ENCODE assay signal across 30 cellular contexts in the genomic region with DNA sequence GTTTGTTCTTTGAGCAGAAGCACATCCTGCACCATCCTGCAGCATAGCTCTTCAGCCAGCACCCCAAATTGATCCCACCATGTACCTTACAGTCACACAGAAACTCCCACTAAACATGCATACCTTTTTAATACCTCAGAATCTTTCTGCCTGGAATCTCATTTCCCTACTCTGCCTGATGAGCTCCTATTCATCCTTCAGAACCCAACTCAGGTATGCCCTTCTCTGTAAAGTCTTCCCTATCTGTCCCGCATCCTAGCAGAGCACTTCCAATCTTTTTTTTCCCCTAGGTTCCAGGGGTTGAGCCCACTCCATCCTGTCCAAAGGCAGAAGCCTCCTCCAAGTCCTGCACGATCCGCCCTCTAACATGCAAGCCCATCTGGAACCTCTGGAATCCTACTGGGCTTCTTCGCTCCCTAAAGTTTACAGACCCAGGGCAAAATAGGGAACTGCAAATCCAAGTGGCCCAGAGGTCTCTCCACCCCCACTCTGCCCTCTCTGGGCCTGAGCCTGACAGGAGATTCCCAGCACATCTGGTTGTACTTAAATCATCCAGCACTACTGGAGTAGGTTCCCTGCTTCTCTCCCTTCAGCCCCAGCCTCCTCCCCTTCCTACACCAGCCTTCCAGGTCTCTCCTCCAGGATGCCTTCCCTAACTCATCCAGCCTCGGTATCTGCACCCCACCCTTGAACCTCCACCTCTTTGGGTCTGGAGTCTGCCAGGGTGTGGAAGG. TPM values are rescaled to one million over a fixed set of nuclear protein-coding genes. Genes with fewer than 3 reads are reported as not detected.
DNase-seq lines count a peak whose midpoint lies in the region; ATAC-seq, FAIRE-seq and TF ChIP-seq lines count a peak whose summit lies in the region.
"Had no signal": no experiment of that assay in that cellular context is flagged by ENCODE, and none has a peak within 500 bp of the region (broad histone marks: within the 10 kb centered on the region; RNA-seq: fewer than 3 reads in every experiment).

No MANE protein-coding gene starts in this region.

- no peaks in the 10 kb centered on the region for H3K36me3 ChIP-seq in bronchial epithelial cell (ENCODE audit: control insufficient read depth, insufficient read depth, low read length)
- H3K36me3 ChIP-seq: esophagus muscularis mucosa had no signal

- intact Hi-C loops in Calu3 (cut with micrococcal nuclease; ENCODE audit: unreplicated experiment) = no loop called here

- FAIRE-seq in bronchial epithelial cell (lab: Jason Lieb, UNC) = peak; percentile 18

- no peak for ATAC-seq in HG02588 (IDR thresholded peaks at IDR 0.05; ENCODE audit: unreplicated experiment)
- ATAC-seq: activated CD4-positive, CD25-positive, alpha-beta regulatory T cell treated with anti-CD3 and anti-CD28 coated beads, Interleukin-2, amount 50 U/mL, for 24 hours; activated CD8-positive, alpha-beta T cell treated with anti-CD3 and anti-CD28 coated beads, Interleukin-2, amount 10 ng/mL, durations not matched to agents 7 days and 5 days; activated naive CD8-positive, alpha-beta T cell treated with anti-CD3 and anti-CD28 coated beads, Interleukin-2, amount 50 U/mL, for 24 hours; effector memory CD8-positive, alpha-beta T cell; left colon; Panc1; stimulated activated effector memory CD8-positive, alpha-beta T cell treated with anti-CD3 and anti-CD28 coated beads, Interleukin-12 subunit alpha, Interleukin-12 subunit beta, amount 100 ng/mL, for 72 hours; T-cell had no signal

- H3K4me3 ChIP-seq in bronchial epithelial cell (ENCODE audit: low read depth, low read length) = no peak overlapping the region
- H3K4me3 ChIP-seq: esophagus muscularis mucosa, smooth muscle cell, testis had no signal

- peak; percentile 39 for DNase-seq in AG09319 (ENCODE audit: extremely low read depth, low read depth)
- peak; percentile 20 for DNase-seq in GM04504 (ENCODE audit: low read depth)
- no peak for DNase-seq in bronchial epithelial cell (ENCODE audit: low read depth)
- DNase-seq in islet precursor cell = peak; percentile 66
- no peak for DNase-seq in DMS53 treated with DMSO at 0.1 percent for 48 hours (lab: John Stamatoyannopoulos, UW; ENCODE audit: unreplicated experiment)
- no peak for DNase-seq in Calu3
- DNase-seq in UCSD-AML1 (lab: John Stamatoyannopoulos, UW; ENCODE audit: unreplicated experiment) = no peak
- DNase-seq: activated CD8-positive, alpha-beta T cell treated with anti-CD3 and anti-CD28 coated beads, Interleukin-2, amount 10 ng/mL, durations not matched to agents 7 days and 5 days; activated effector memory CD4-positive, alpha-beta T cell treated with anti-CD3 and anti-CD28 coated beads, Interleukin-2, amount 50 U/mL, for 16 hours; activated naive CD8-positive, alpha-beta T cell treated with anti-CD3 and anti-CD28 coated beads, Interleukin-2, amount 50 U/mL, for 24 hours; activated T-cell treated with anti-CD3 and anti-CD28 coated beads for 4 hours; C1 segment of cervical spinal cord; effector memory CD8-positive, alpha-beta T cell; Kasumi-1; left colon; NCI-H524; stimulated activated CD4-positive, alpha-beta T cell treated with anti-CD3 and anti-CD28 coated beads, Interleukin-2, amount 100 ng/mL, for 48 hours; T-cell; testis had no signal

- H3K27me3 Mint-ChIP-seq in Calu3 (ENCODE audit: unreplicated experiment) = peaks cover 73% of the 10 kb centered on the region

- H3K36me3 Mint-ChIP-seq in Calu3 (ENCODE audit: insufficient read depth, unreplicated experiment) = no peaks in the 10 kb centered on the region
- H3K36me3 Mint-ChIP-seq: brain; memory B cell; stimulated activated effector memory CD8-positive, alpha-beta T cell treated with anti-CD3 and anti-CD28 coated beads, Interleukin-12 subunit alpha, Interleukin-12 subunit beta, amount 100 ng/mL, for 72 hours; T-cell had no signal

- CTCF ChIA-PET in Calu3 (lab: Charles Lee) = interaction anchor here (1.2 kb wide), 1 partner anchor 28 kb away, joined by 4 read pairs; no protein-coding TSS in a partner anchor

- H3K4me3 Mint-ChIP-seq in Calu3 (ENCODE audit: low read depth, unreplicated experiment) = no peak overlapping the region
- H3K4me3 Mint-ChIP-seq: activated CD8-positive, alpha-beta T cell treated with anti-CD3 and anti-CD28 coated beads, Interleukin-2, amount 10 ng/mL, durations not matched to agents 7 days and 5 days; activated naive CD8-positive, alpha-beta T cell treated with anti-CD3 and anti-CD28 coated beads, Interleukin-2, amount 50 U/mL, for 24 hours; effector memory CD8-positive, alpha-beta T cell; memory B cell; stimulated activated effector memory CD8-positive, alpha-beta T cell treated with anti-CD3 and anti-CD28 coated beads, Interleukin-12 subunit alpha, Interleukin-12 subunit beta, amount 100 ng/mL, for 72 hours; T-cell had no signal

- H3K4me1 Mint-ChIP-seq in Calu3 (ENCODE audit: low read depth, unreplicated experiment) = no peaks in the 10 kb centered on the region

- TF ChIP-seq CTCF in AG09319 (IDR thresholded peaks at IDR 0.05; ENCODE audit: low read depth, low read length) (no peak), bronchial epithelial cell (IDR thresholded peaks at IDR 0.05; ENCODE audit: insufficient read depth, low read length, severe bottlenecking) (no peak), Calu3 (IDR thresholded peaks at IDR 0.05; ENCODE audit: unreplicated experiment) (no peak)

- H3K27ac Mint-ChIP-seq in Calu3 (ENCODE audit: unreplicated experiment) = no peak overlapping the region
- H3K27ac Mint-ChIP-seq: activated CD8-positive, alpha-beta T cell treated with anti-CD3 and anti-CD28 coated beads, Interleukin-2, amount 10 ng/mL, durations not matched to agents 7 days and 5 days; activated naive CD8-positive, alpha-beta T cell treated with anti-CD3 and anti-CD28 coated beads, Interleukin-2, amount 50 U/mL, for 24 hours; effector memory CD8-positive, alpha-beta T cell; memory B cell; stimulated activated effector memory CD8-positive, alpha-beta T cell treated with anti-CD3 and anti-CD28 coated beads, Interleukin-12 subunit alpha, Interleukin-12 subunit beta, amount 100 ng/mL, for 72 hours had no signal

- no TSS peak for BruUV-seq in Calu3 (replicated peaks; lab: Mats Ljungman, UMichigan)

- no peaks in the 10 kb centered on the region for H3K9me3 Mint-ChIP-seq in Calu3 (ENCODE audit: low read depth, unreplicated experiment)
- H3K9me3 Mint-ChIP-seq: activated naive CD8-positive, alpha-beta T cell treated with anti-CD3 and anti-CD28 coated beads, Interleukin-2, amount 50 U/mL, for 24 hours; effector memory CD8-positive, alpha-beta T cell; memory B cell; stimulated activated effector memory CD8-positive, alpha-beta T cell treated with anti-CD3 and anti-CD28 coated beads, Interleukin-12 subunit alpha, Interleukin-12 subunit beta, amount 100 ng/mL, for 72 hours; T-cell had no signal

- peaks cover 26% of the 10 kb centered on the region for H3K27me3 ChIP-seq in bronchial epithelial cell (ENCODE audit: control insufficient read depth, insufficient read depth, low read length)
- H3K27me3 ChIP-seq: testis had no signal

RNA-seq across cellular contexts. Expression of a gene that starts 4.1 kb away (rescaled TPM):
- total RNA-seq in bronchial epithelial cell (not detected in 2 replicates), Calu3 (2022) (not detected in 2 replicates)

RNA-seq across cellular contexts. Expression of a gene that starts 35.3 kb away (rescaled TPM):
- not detected in 2 replicates for total RNA-seq in bronchial epithelial cell
- not detected in 2 replicates for total RNA-seq in Calu3 (2022)
- total RNA-seq: A673; activated CD8-positive, alpha-beta T cell treated with anti-CD3 and anti-CD28 coated beads, Interleukin-2, amount 10 ng/mL, durations not matched to agents 7 days and 5 days; esophagus muscularis mucosa; G401; left colon; omental fat pad; smooth muscle cell; T-cell had no signal

RNA-seq across cellular contexts. Expression of a gene that starts 54.7 kb away (rescaled TPM):
- total RNA-seq in bronchial epithelial cell (under 0.01 TPM in 1 of 2 replicates, not detected in the other), Calu3 (2022) (0.44 TPM in 1 of 2 replicates, not detected in the other)
- total RNA-seq: activated CD8-positive, alpha-beta T cell treated with anti-CD3 and anti-CD28 coated beads, Interleukin-2, amount 10 ng/mL, durations not matched to agents 7 days and 5 days had no signal

Comparison
In these comparisons a context has a peak if more than half of its experiments do, and no peak if none do; other contexts are left out.
1. DNase-seq: peak in AG09319 (single experiment), GM04504 (single experiment) and islet precursor cell (single experiment); none in bronchial epithelial cell (single experiment), DMS53 treated with DMSO at 0.1 percent for 48 hours (single experiment), Calu3 (single experiment) and UCSD-AML1 (single experiment).